Comparison of ENCODE assay signal across 8 cellular contexts in the genomic region with DNA sequence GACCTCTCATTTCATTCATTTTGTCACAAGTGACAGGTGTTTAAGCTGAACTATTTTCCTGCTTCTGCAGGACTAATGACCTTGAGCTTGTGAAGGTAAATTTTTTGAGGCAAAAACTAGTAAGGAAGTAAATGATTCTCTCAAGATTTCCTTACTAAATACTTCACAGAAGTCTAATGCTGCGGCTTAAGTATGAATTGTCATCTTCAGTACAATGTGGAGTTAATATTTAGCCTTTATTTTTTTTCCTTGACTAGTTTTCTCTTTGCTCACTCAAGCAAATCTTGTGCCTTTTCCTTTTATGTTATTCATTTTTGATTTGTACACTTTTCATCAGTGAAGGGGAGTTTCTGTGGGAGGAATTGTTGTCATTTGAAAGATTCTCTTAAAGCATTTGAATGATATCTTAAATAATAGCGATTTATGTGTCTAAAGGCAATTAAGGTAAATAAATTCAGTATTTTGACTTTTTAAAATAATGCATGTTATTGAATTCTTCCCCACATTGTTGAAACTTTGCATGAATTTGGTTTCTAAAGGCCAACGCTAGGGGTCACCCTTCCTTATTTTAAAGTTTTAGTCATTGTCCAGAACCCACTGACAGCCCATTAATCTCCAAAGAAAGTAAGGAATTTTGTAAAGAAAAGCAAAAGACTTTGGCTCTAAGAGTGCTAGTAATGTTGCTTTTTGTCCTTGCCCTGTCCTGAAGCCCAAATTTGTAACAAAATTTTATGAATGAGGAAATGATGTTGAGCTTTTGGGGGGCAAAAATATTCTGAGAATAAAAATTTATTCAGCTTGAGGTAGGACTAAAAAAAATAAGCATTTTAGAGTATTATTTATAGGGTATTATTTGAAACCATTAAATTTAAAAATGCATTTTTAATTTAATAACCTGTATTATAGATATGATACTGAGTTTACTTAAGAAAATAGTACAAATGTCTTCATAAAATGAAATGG.
DNase-seq lines count a peak whose midpoint lies in the region; ATAC-seq and TF ChIP-seq lines count a peak whose summit lies in the region.

No MANE protein-coding gene starts in this region.

- no CpG with 5 or more reads among the region's 3 CpGs for WGBS in IMR-90 (ENCODE audit: extremely low coverage in 2 of 2, insufficient read length in 1 of 2), 2 experiments
- 36 to 40% methylated on average over 3 of the region's 3 CpGs for WGBS in heart right ventricle, 2 donors

- CTCF ChIA-PET in IMR-90 (lab: Yijun Ruan, JAX) = interaction anchor here (0.7 to 1.0 kb wide), 3 partner anchors 11 to 13 kb away, joined by 3 to 4 read pairs (median 3); no protein-coding TSS in a partner anchor

- intact Hi-C loops in IMR-90 (cut with micrococcal nuclease) (loop anchor here (10.0 kb wide), 1 partner anchor 381 kb away; no protein-coding TSS in a partner anchor), heart right ventricle (cut with DNase I) (loop anchor here in 6 of 10 donors (5.0 to 10.0 kb wide), 8 partner anchors 201 to 991 kb away; a partner anchor contains a TSS)
- intact Hi-C loops in activated CD4-positive, alpha-beta T cell treated with anti-CD3 and anti-CD28 coated beads, Interleukin-2, amount 10 ng/mL, durations not matched to agents 24 days and 14 days (cut with micrococcal nuclease) = loop anchor here (2.0 to 10.0 kb wide), 3 partner anchors 203 to 839 kb away; a partner anchor contains a TSS

- TF ChIP-seq RAD21 in IMR-90 (IDR thresholded peaks at IDR 0.05; ENCODE audit: low read length) = no peak; the same call in 1 of the 2 replicates

- H3K9me3 ChIP-seq in IMR-90 (ENCODE audit: control insufficient read depth, insufficient read depth, low read length) (no peaks in the 10 kb centered on the region; the same call in 1 of the 2 replicates), heart right ventricle (no peaks in the 10 kb centered on the region)

- H3K4me1 ChIP-seq in IMR-90 (ENCODE audit: control insufficient read depth, insufficient read depth, low read length) (peaks cover 1% of the 10 kb centered on the region; the same call in 1 of the 2 replicates), heart right ventricle (no peaks in the 10 kb centered on the region)

- H2BK120ac ChIP-seq in IMR-90 (ENCODE audit: low read depth, low read length) = no peak overlapping the region

- ATAC-seq in IMR-90 (ENCODE audit: low read depth) (no peak), heart right ventricle (peak in 1 of 8 donors; percentile 41)

- no peak overlapping the region for H2AFZ ChIP-seq in IMR-90 (replicated peaks; ENCODE audit: low read length, poor library complexity)

- H2AK5ac ChIP-seq in IMR-90 (ENCODE audit: low read depth, low read length) = no peak overlapping the region

- H3K56ac ChIP-seq in IMR-90 (ENCODE audit: extremely low read depth, insufficient read depth, low read length) = no peak overlapping the region

- dilution Hi-C loops in IMR-90 (cut with HindIII; ENCODE audit: low sequenced_read_pairs, unreplicated experiment) = no loop called here

- H3K27ac Mint-ChIP-seq in activated CD4-positive, alpha-beta T cell treated with anti-CD3 and anti-CD28 coated beads, Interleukin-2, amount 10 ng/mL, durations not matched to agents 24 days and 14 days = no peak overlapping the region

- H3K9me3 Mint-ChIP-seq in activated CD4-positive, alpha-beta T cell treated with anti-CD3 and anti-CD28 coated beads, Interleukin-2, amount 10 ng/mL, durations not matched to agents 24 days and 14 days = no peaks in the 10 kb centered on the region

- H3K4me3 Mint-ChIP-seq in activated CD4-positive, alpha-beta T cell treated with anti-CD3 and anti-CD28 coated beads, Interleukin-2, amount 10 ng/mL, durations not matched to agents 24 days and 14 days = no peak overlapping the region

- H3K79me1 ChIP-seq in IMR-90 (ENCODE audit: low read depth in 1 of 2, low read length in 2 of 2) = no peaks in the 10 kb centered on the region

- H3K27ac ChIP-seq in 22Rv1 (no peak overlapping the region), IMR-90 (ENCODE audit: insufficient read depth, low read length) (no peak overlapping the region), heart right ventricle (no peak overlapping the region)

- no peaks in the 10 kb centered on the region for H3K36me3 Mint-ChIP-seq in activated CD4-positive, alpha-beta T cell treated with anti-CD3 and anti-CD28 coated beads, Interleukin-2, amount 10 ng/mL, durations not matched to agents 24 days and 14 days (ENCODE audit: low read depth)

- no peak overlapping the region for H4K5ac ChIP-seq in IMR-90 (ENCODE audit: low read depth, low read length)

- H3K9me1 ChIP-seq in IMR-90 (ENCODE audit: insufficient read depth, low read length) = no peaks in the 10 kb centered on the region

- no peaks in the 10 kb centered on the region for H3K4me1 Mint-ChIP-seq in activated CD4-positive, alpha-beta T cell treated with anti-CD3 and anti-CD28 coated beads, Interleukin-2, amount 10 ng/mL, durations not matched to agents 24 days and 14 days

- BruUV-seq in IMR-90 (replicated peaks; lab: Mats Ljungman, UMichigan) = no TSS peak

- H4K20me1 ChIP-seq in IMR-90 (ENCODE audit: insufficient read depth, low read length) = no peaks in the 10 kb centered on the region

- in situ Hi-C loops in IMR-90 (cut with MboI; ENCODE audit: low sequenced_read_pairs) = loop anchor here (10.0 kb wide), 1 partner anchor 201 kb away; a partner anchor contains a TSS

- H2BK20ac ChIP-seq in IMR-90 (ENCODE audit: low read depth, low read length) = no peak overlapping the region

- H3K14ac ChIP-seq in IMR-90 (replicated peaks; ENCODE audit: low read depth, low read length) = no peak overlapping the region

- DNase-seq in Daoy (ENCODE audit: low read depth) (peak; percentile 39), IMR-90 (peak; percentile 38), heart right ventricle (peak in 1 of 2 donors; percentile 28), NCI-H526 treated with DMSO at 0.1 percent for 48 hours (lab: John Stamatoyannopoulos, UW) (no peak)
- DNase-seq in activated CD4-positive, alpha-beta T cell treated with anti-CD3 and anti-CD28 coated beads, Interleukin-2, amount 10 ng/mL, durations not matched to agents 24 days and 14 days = peak; percentile 65
- DNase-seq in stimulated activated CD4-positive, alpha-beta T cell treated with anti-CD3 and anti-CD28 coated beads, Interleukin-2, amount 100 ng/mL, for 48 hours = peak; percentile 11 to 28
- DNase-seq in effector CD4-positive, alpha-beta T cell = no peak

- H3K27me3 ChIP-seq in IMR-90 (ENCODE audit: control insufficient read depth, insufficient read depth, low read length) (no peaks in the 10 kb centered on the region; the same call in 1 of the 2 replicates), heart right ventricle (no peaks in the 10 kb centered on the region)

- no peak overlapping the region for H2AK9ac ChIP-seq in IMR-90 (replicated peaks; ENCODE audit: low read depth, low read length, poor library complexity)

- H2BK15ac ChIP-seq in IMR-90 (ENCODE audit: low read depth, low read length) = no peak overlapping the region

- POLR2A ChIA-PET in IMR-90 (lab: Charles Lee; ENCODE audit: unreplicated experiment) = no interaction called here

- no peak overlapping the region for H4K91ac ChIP-seq in IMR-90 (ENCODE audit: insufficient read depth, low read depth, low read length)

- H3K4me3 ChIP-seq in IMR-90 (ENCODE audit: insufficient read depth, low read depth, low read length) (no peak overlapping the region), heart right ventricle (no peak overlapping the region)

- H3K27me3 Mint-ChIP-seq in activated CD4-positive, alpha-beta T cell treated with anti-CD3 and anti-CD28 coated beads, Interleukin-2, amount 10 ng/mL, durations not matched to agents 24 days and 14 days = peaks cover 11% of the 10 kb centered on the region

- H3K18ac ChIP-seq in IMR-90 (ENCODE audit: low read depth, low read length) = no peak overlapping the region

- no peak overlapping the region for H3K23ac ChIP-seq in IMR-90 (ENCODE audit: low read depth, low read length)

- no peak for TF ChIP-seq POLR2A in IMR-90 (IDR thresholded peaks at IDR 0.05; ENCODE audit: low read depth, low read length)

- no peak overlapping the region for H2BK5ac ChIP-seq in IMR-90 (ENCODE audit: low read depth, low read length, poor library complexity, severe bottlenecking)

- no peak overlapping the region for H3K4me2 ChIP-seq in IMR-90 (ENCODE audit: low read depth, low read length)

- peak; percentile 83 for TF ChIP-seq CTCF in 22Rv1 (IDR thresholded peaks at IDR 0.05)
- TF ChIP-seq CTCF in IMR-90 (conservative IDR thresholded peaks at IDR 0.05; ENCODE audit: low read depth, low read length) = peak; percentile 55
- TF ChIP-seq CTCF in heart right ventricle (IDR thresholded peaks at IDR 0.05) = peak; percentile 16 to 75 (median 64)

- no peaks in the 10 kb centered on the region for H3K36me3 ChIP-seq in IMR-90 (ENCODE audit: control insufficient read depth, insufficient read depth, low read length)
- H3K36me3 ChIP-seq in heart right ventricle = no peaks in the 10 kb centered on the region

- no peak overlapping the region for H4K8ac ChIP-seq in IMR-90 (ENCODE audit: low read depth in 2 of 2, low read length in 2 of 2)

- H3K4ac ChIP-seq in IMR-90 (ENCODE audit: low read depth, low read length) = no peak overlapping the region

- H3K9ac ChIP-seq in IMR-90 (ENCODE audit: low read depth, low read length) = no peak overlapping the region

TF ChIP-seq in IMR-90, 13 proteins besides CTCF, POLR2A, EP300 and RAD21:
- TF ChIP-seq, protein P1, sequence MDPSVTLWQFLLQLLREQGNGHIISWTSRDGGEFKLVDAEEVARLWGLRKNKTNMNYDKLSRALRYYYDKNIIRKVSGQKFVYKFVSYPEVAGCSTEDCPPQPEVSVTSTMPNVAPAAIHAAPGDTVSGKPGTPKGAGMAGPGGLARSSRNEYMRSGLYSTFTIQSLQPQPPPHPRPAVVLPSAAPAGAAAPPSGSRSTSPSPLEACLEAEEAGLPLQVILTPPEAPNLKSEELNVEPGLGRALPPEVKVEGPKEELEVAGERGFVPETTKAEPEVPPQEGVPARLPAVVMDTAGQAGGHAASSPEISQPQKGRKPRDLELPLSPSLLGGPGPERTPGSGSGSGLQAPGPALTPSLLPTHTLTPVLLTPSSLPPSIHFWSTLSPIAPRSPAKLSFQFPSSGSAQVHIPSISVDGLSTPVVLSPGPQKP (IDR thresholded peaks at IDR 0.05; ENCODE audit: borderline replicate concordance, low read depth, low read length) = no peak
- TF ChIP-seq SMC3 (IDR thresholded peaks at IDR 0.05; ENCODE audit: low read depth, low read length) = peak; percentile 41

Comparison
In these comparisons a context has a peak if more than half of its experiments do, and no peak if none do; other contexts are left out.
1. DNase-seq: peak in Daoy (single experiment), IMR-90 (single experiment), activated CD4-positive, alpha-beta T cell treated with anti-CD3 and anti-CD28 coated beads, Interleukin-2, amount 10 ng/mL, durations not matched to agents 24 days and 14 days (single experiment) and stimulated activated CD4-positive, alpha-beta T cell treated with anti-CD3 and anti-CD28 coated beads, Interleukin-2, amount 100 ng/mL, for 48 hours (2 of 2); none in NCI-H526 treated with DMSO at 0.1 percent for 48 hours (single experiment) and effector CD4-positive, alpha-beta T cell (single experiment).
2. Peak in every context shown above with its lines, with median percentiles within 50 percentile points of each other: CTCF ChIP-seq.